ENCODE assay signal across 19 cellular contexts in the genomic region with DNA sequence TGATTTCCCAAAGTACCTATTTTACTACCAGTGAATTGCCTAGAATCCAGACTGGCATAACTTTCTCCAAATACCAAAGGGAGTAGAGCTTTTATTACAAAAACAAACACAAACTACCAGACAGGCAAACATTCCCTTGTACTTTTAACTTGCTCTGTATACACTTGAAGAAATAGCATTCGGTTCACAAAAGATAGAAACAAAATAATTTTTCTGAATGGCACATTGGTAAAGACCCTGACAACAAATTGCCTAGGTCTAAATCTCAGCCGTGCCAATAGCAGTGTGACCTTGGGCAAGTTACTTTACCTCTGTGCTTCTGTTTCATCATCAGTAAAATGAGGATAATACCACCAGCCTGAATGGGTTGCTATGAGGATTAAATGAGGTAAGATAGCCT.
"Had no signal": no experiment of that assay in that cellular context is flagged by ENCODE, and none has a peak within 500 bp of the region (broad histone marks: within the 10 kb centered on the region; RNA-seq: fewer than 3 reads in every experiment).

No MANE protein-coding gene starts in this region.

- H3K4me3 ChIP-seq: esophagus squamous epithelium, lung had no signal

- ATAC-seq: activated naive CD4-positive, alpha-beta T cell treated with anti-CD3 and anti-CD28 coated beads, Interleukin-2, amount 50 U/mL, for 72 hours; left cardiac atrium had no signal

- H3K36me3 ChIP-seq: esophagus squamous epithelium had no signal

- DNase-seq: activated CD4-positive, CD25-positive, alpha-beta regulatory T cell treated with anti-CD3 and anti-CD28 coated beads, Interleukin-2, amount 50 U/mL, for 72 hours; activated gamma-delta T cell treated with Interleukin-2 at 50 U/mL for 16 hours; activated T-cell treated with anti-CD3 and anti-CD28 coated beads for 4 hours; cerebellar nuclear complex; cortex of kidney; effector memory CD4-positive, alpha-beta T cell; esophagus squamous epithelium; left cardiac atrium; nephron progenitor cell; nucleus accumbens; posterior cingulate gyrus; retina; stimulated activated CD8-positive, alpha-beta memory T cell treated with anti-CD3 and anti-CD28 coated beads, Interleukin-4, amount 100 ng/mL, for 48 hours; stimulated activated naive CD4-positive, alpha-beta T cell; T-helper 1 cell had no signal

- H3K27ac Mint-ChIP-seq: mesothelial cell of epicardium, nephron progenitor cell had no signal

- H3K27ac ChIP-seq: esophagus squamous epithelium had no signal

- H3K36me3 Mint-ChIP-seq: activated naive CD4-positive, alpha-beta T cell treated with anti-CD3 and anti-CD28 coated beads, Interleukin-2, amount 50 U/mL, for 72 hours; mesothelial cell of epicardium had no signal

- H3K4me3 Mint-ChIP-seq: activated T-helper 1 cell treated with anti-CD3 and anti-CD28 coated beads, Interleukin-12 subunit alpha, Interleukin-12 subunit beta, Interleukin-2, Interleukin-4 antibody, amounts not matched to agents 30 ng/mL and 10 ng/mL and 1 ng/mL, durations not matched to agents 14 hours and 24 hours and 36 hours; mesothelial cell of epicardium; nephron progenitor cell had no signal

- H3K9me3 Mint-ChIP-seq: activated naive CD4-positive, alpha-beta T cell treated with anti-CD3 and anti-CD28 coated beads, Interleukin-2, amount 50 U/mL, for 72 hours; activated T-helper 1 cell treated with anti-CD3 and anti-CD28 coated beads, Interleukin-12 subunit alpha, Interleukin-12 subunit beta, Interleukin-2, Interleukin-4 antibody, amounts not matched to agents 30 ng/mL and 10 ng/mL and 1 ng/mL, durations not matched to agents 14 hours and 24 hours and 36 hours; mesothelial cell of epicardium; nephron progenitor cell had no signal

- H3K9me3 ChIP-seq: esophagus squamous epithelium had no signal

- H3K27me3 ChIP-seq: esophagus squamous epithelium had no signal
